In the genomic region with DNA sequence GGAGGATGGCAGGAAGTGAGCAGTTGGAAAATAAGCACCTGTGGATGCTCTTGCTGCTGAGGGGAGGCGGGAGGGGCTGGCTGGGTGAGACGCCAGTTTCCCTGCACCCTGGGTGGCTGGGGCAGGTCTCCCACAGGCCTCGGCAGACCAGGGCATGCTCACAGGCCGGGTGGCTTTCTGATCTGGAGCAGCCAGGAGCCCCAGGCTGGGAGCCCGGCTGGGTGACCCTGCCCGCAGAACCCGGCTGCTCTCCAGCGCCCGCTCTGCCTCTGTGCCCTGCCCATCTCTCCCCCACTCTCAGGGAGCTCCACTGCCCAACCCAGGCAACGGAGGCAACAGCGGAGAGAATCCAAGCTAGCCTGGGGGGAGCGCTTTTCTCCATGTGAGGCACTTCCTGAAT, we compare ENCODE assay signal across 19 cellular contexts. TPM values are rescaled to one million over a fixed set of nuclear protein-coding genes. Genes with fewer than 3 reads are reported as not detected.
DNase-seq lines count a peak whose midpoint lies in the region; ATAC-seq and TF ChIP-seq lines count a peak whose summit lies in the region.
"Had no signal": no experiment of that assay in that cellular context is flagged by ENCODE, and none has a peak within 500 bp of the region (broad histone marks: within the 10 kb centered on the region; RNA-seq: fewer than 3 reads in every experiment).

No MANE protein-coding gene starts in this region.

- BruUV-seq in Panc1 (replicated peaks; lab: Mats Ljungman, UMichigan), result no TSS peak

- POLR2A ChIA-PET in Panc1 (lab: Charles Lee), result interaction anchor here (0.7 kb wide), 1 partner anchor 26 kb away, joined by 3 read pairs; no protein-coding TSS in a partner anchor

- no peaks in the 10 kb centered on the region; the same call in 1 of the 2 replicates for H3K4me1 ChIP-seq in Panc1 (ENCODE audit: control insufficient read depth, insufficient read depth, low read length)
- no peaks in the 10 kb centered on the region for H3K4me1 ChIP-seq in upper lobe of right lung
- H3K4me1 ChIP-seq: thyroid gland had no signal

- H3K27ac ChIP-seq in Panc1 (ENCODE audit: low read length) (no peak overlapping the region), upper lobe of right lung (no peak overlapping the region)
- H3K27ac ChIP-seq: heart left ventricle, Peyer's patch, SK-N-MC, thyroid gland had no signal

- H3K36me3 ChIP-seq in Panc1 (ENCODE audit: control insufficient read depth, insufficient read depth, low read length) (no peaks in the 10 kb centered on the region; the same call in 1 of the 2 replicates), upper lobe of right lung (peaks cover 13% of the 10 kb centered on the region)
- H3K36me3 ChIP-seq: Peyer's patch, thyroid gland had no signal

- in situ Hi-C loops in Panc1 (cut with HindIII; ENCODE audit: low pct_unique_long_range_greater_than_20kb, low sequenced_read_pairs), result no loop called here

- H3K9me3 ChIP-seq in Panc1 (ENCODE audit: control insufficient read depth, insufficient read depth, low read depth, low read length), result no peaks in the 10 kb centered on the region
- H3K9me3 ChIP-seq in upper lobe of right lung, result no peaks in the 10 kb centered on the region
- H3K9me3 ChIP-seq: heart left ventricle, Peyer's patch, thyroid gland had no signal

- ATAC-seq in Panc1 (peak; percentile 13; the same call in 1 of the 2 replicates), upper lobe of right lung (no peak), HG03571 (IDR thresholded peaks at IDR 0.05; ENCODE audit: unreplicated experiment) (no peak), HG02642 (IDR thresholded peaks at IDR 0.05; ENCODE audit: poor library complexity, unreplicated experiment) (no peak)
- ATAC-seq: activated CD4-positive, CD25-positive, alpha-beta regulatory T cell treated with anti-CD3 and anti-CD28 coated beads, Interleukin-2, amount 50 U/mL, for 24 hours; heart left ventricle had no signal

- no peak overlapping the region for H3K4me3 ChIP-seq in Panc1 (ENCODE audit: low read depth in 2 of 2, low read length in 2 of 2)
- H3K4me3 ChIP-seq in upper lobe of right lung, result no peak overlapping the region
- H3K4me3 ChIP-seq: heart left ventricle, Peyer's patch, SK-N-MC, thyroid gland had no signal

- no peaks in the 10 kb centered on the region for H3K27me3 ChIP-seq in Panc1 (ENCODE audit: control insufficient read depth, insufficient read depth, low read length)
- H3K27me3 ChIP-seq in upper lobe of right lung, result no peaks in the 10 kb centered on the region
- H3K27me3 ChIP-seq: heart left ventricle, Peyer's patch, thyroid gland had no signal

- CTCF ChIA-PET in Panc1 (lab: Charles Lee), result no interaction called here

- TF ChIP-seq CTCF in Panc1 (IDR thresholded peaks at IDR 0.05), result no peak
- no peak for TF ChIP-seq CTCF in upper lobe of right lung (IDR thresholded peaks at IDR 0.05)

- intact Hi-C loops in Panc1 (cut with micrococcal nuclease; ENCODE audit: unreplicated experiment), result no loop called here
- intact Hi-C loops in upper lobe of right lung (cut with DNase I), result no loop called here

- DNase-seq in activated effector memory CD4-positive, alpha-beta T cell treated with anti-CD3 and anti-CD28 coated beads, Interleukin-2, amount 50 U/mL, for 16 hours, result peak; percentile 50
- no peak for DNase-seq in activated effector memory CD4-positive, alpha-beta T cell treated with Interleukin-2 at 50 U/mL for 16 hours
- no peak for DNase-seq in Panc1 (ENCODE audit: low read depth, low spot score)
- DNase-seq in kidney tubule cell (ENCODE audit: low spot score), result peak; percentile 21
- peak; percentile 58 for DNase-seq in upper lobe of right lung
- DNase-seq in GM03348 (ENCODE audit: low spot score), result no peak
- DNase-seq: CD4-positive, alpha-beta T cell; effector CD8-positive, alpha-beta T cell; Karpas-422; NCI-H1105; NCI-H774; T-helper 9 cell; thyroid gland had no signal

RNA-seq across cellular contexts. Expression of gene DCPS, which starts 24.6 kb away (rescaled TPM):
- total RNA-seq in Panc1 (2021; ENCODE audit: unreplicated experiment) (34.8 TPM), upper lobe of right lung (15.5 TPM)
- 52.2 TPM for polyA plus RNA-seq in Panc1 (2012; ENCODE audit: insufficient read length)

RNA-seq across cellular contexts. Expression of gene ST3GAL4, which starts 27.0 kb away (rescaled TPM):
- total RNA-seq in Panc1 (2021; ENCODE audit: unreplicated experiment), result 56.6 TPM
- polyA plus RNA-seq in Panc1 (2012; ENCODE audit: insufficient read length), result 51.1 TPM
- 39.2 TPM for total RNA-seq in upper lobe of right lung

RNA-seq across cellular contexts. Expression of gene TIRAP, which starts 45.6 kb away (rescaled TPM):
- total RNA-seq in Panc1 (2021; ENCODE audit: unreplicated experiment) (19.3 TPM), upper lobe of right lung (13.7 TPM)
- polyA plus RNA-seq in Panc1 (2012; ENCODE audit: insufficient read length), result 14.4 TPM

RNA-seq across cellular contexts. Expression of gene FOXRED1, which starts 59.5 kb away (rescaled TPM):
- 44.8 TPM for total RNA-seq in Panc1 (2021; ENCODE audit: unreplicated experiment)
- polyA plus RNA-seq in Panc1 (2012; ENCODE audit: insufficient read length), result 30.2 TPM
- 14.8 TPM for total RNA-seq in upper lobe of right lung

RNA-seq across cellular contexts. Expression of gene SRPRA, which starts 59.7 kb away (rescaled TPM):
- total RNA-seq in Panc1 (2021; ENCODE audit: unreplicated experiment), result 149 TPM
- polyA plus RNA-seq in Panc1 (2012; ENCODE audit: insufficient read length), result 135 TPM
- total RNA-seq in upper lobe of right lung, result 120 TPM

Comparison
In these comparisons a context has a peak if more than half of its experiments do, and no peak if none do; other contexts are left out.
1. DNase-seq: peak in activated effector memory CD4-positive, alpha-beta T cell treated with anti-CD3 and anti-CD28 coated beads, Interleukin-2, amount 50 U/mL, for 16 hours (single experiment), kidney tubule cell (single experiment) and upper lobe of right lung (single experiment); none in activated effector memory CD4-positive, alpha-beta T cell treated with Interleukin-2 at 50 U/mL for 16 hours (single experiment), Panc1 (single experiment) and GM03348 (single experiment).